ENCODE assay signal across 26 cellular contexts in the genomic region with DNA sequence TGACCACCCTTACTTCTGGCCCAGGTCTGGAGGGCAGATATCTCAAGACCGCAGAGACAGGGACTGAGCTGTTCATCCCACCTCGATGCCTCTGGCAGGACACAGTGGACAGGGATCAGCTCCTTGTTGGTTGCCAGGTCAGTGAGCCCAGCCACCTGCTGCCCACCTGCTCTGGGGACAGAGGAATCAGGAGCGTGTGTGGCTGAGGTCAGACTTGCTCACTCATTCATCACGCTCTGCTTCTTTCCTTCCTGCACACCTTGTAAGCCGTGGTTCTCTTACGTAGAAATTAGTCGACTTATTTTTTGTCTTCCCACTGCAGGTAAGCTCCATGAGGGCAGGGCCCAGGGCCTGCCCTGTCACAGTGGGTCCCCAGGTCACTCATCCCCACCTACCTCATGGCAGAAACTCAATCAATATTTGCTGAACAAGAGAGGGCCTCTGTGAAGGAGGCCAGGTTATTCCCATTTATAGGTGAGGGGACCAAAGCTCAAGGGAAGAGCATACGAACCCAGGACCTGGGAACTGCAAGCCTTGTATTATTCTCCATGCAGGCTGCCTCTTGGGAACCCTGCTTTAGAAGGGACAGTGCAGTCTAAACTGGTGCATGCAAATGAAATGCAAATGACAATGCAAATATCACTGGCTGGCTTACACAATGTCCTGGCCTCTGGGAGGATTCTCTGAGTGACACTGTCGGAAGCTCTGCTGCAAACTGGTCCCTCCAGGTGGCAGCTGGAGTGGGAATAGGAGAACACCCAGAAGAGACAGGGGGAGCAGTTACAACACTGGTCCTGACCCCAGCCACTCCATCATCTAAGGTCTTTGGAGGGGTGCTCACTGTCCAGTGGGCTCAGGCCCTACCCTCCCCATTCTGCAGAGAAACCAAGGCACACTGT. TPM values are rescaled to one million over a fixed set of nuclear protein-coding genes. Genes with fewer than 3 reads are reported as not detected.
"Had no signal": no experiment of that assay in that cellular context is flagged by ENCODE, and none has a peak within 500 bp of the region (broad histone marks: within the 10 kb centered on the region; RNA-seq: fewer than 3 reads in every experiment).

No MANE protein-coding gene starts in this region.

- H3K4me2 ChIP-seq: smooth muscle cell had no signal

- H3K4me3 ChIP-seq: body of pancreas, left lung, sigmoid colon, smooth muscle cell, thoracic aorta had no signal

- DNase-seq: activated CD4-positive, alpha-beta memory T cell treated with anti-CD3 and anti-CD28 coated beads for 36 hours; activated CD4-positive, alpha-beta T cell treated with anti-CD3 and anti-CD28 coated beads for 48 hours; activated naive CD4-positive, alpha-beta T cell treated with anti-CD3 and anti-CD28 coated beads, Interleukin-2, amount 10 ng/mL, durations not matched to agents 7 days and 5 days; activated T-cell treated with anti-CD3 and anti-CD28 coated beads, Interleukin-2, amount 50 U/mL, for 48 hours; body of pancreas; effector memory CD4-positive, alpha-beta T cell; foreskin keratinocyte; kidney glomerular epithelial cell; left lung; midbrain; natural killer cell; retina; sigmoid colon; stimulated activated CD4-positive, alpha-beta T cell treated with anti-CD3 and anti-CD28 coated beads, Interleukin-15, amount 100 ng/mL, for 24 hours; stimulated activated naive CD4-positive, alpha-beta T cell treated with Interleukin-2 at 50 U/mL for 16 hours; T-helper 17 cell had no signal

- H3K9me3 Mint-ChIP-seq: activated CD4-positive, alpha-beta memory T cell treated with anti-CD3 and anti-CD28 coated beads for 36 hours; activated naive CD4-positive, alpha-beta T cell treated with anti-CD3 and anti-CD28 coated beads, Interleukin-2, amount 10 ng/mL, durations not matched to agents 7 days and 5 days; natural killer cell; type B pancreatic cell had no signal

- H3K36me3 ChIP-seq: left lung, sigmoid colon, thoracic aorta had no signal

- H3K27ac Mint-ChIP-seq: activated CD4-positive, alpha-beta memory T cell treated with anti-CD3 and anti-CD28 coated beads for 36 hours; activated naive CD4-positive, alpha-beta T cell treated with anti-CD3 and anti-CD28 coated beads, Interleukin-2, amount 10 ng/mL, durations not matched to agents 7 days and 5 days; natural killer cell; progenitor cell of endocrine pancreas; T-helper 17 cell; type B pancreatic cell had no signal

- H3K4me3 Mint-ChIP-seq: activated CD4-positive, alpha-beta memory T cell treated with anti-CD3 and anti-CD28 coated beads for 36 hours; activated naive CD4-positive, alpha-beta T cell treated with anti-CD3 and anti-CD28 coated beads, Interleukin-2, amount 10 ng/mL, durations not matched to agents 7 days and 5 days; natural killer cell; T-helper 17 cell; type B pancreatic cell had no signal

- ATAC-seq: body of pancreas, foreskin keratinocyte, left lung, natural killer cell, T-helper 17 cell had no signal

- H3K27ac ChIP-seq: body of pancreas, foreskin keratinocyte, left lung, sigmoid colon, thoracic aorta had no signal

- H3K4me1 ChIP-seq: body of pancreas, foreskin keratinocyte, left lung, sigmoid colon had no signal

- H3K36me3 Mint-ChIP-seq: activated CD4-positive, alpha-beta memory T cell treated with anti-CD3 and anti-CD28 coated beads for 36 hours; activated naive CD4-positive, alpha-beta T cell treated with anti-CD3 and anti-CD28 coated beads, Interleukin-2, amount 10 ng/mL, durations not matched to agents 7 days and 5 days; natural killer cell; type B pancreatic cell had no signal

- H3K27me3 ChIP-seq: body of pancreas, foreskin keratinocyte had no signal

- H3K4me1 Mint-ChIP-seq: activated naive CD4-positive, alpha-beta T cell treated with anti-CD3 and anti-CD28 coated beads, Interleukin-2, amount 10 ng/mL, durations not matched to agents 7 days and 5 days; natural killer cell had no signal

- H3K9me3 ChIP-seq: body of pancreas, left lung had no signal

RNA-seq across cellular contexts. Expression of a gene that starts 58.4 kb away (rescaled TPM):
- total RNA-seq: activated CD4-positive, alpha-beta memory T cell treated with anti-CD3 and anti-CD28 coated beads for 36 hours; body of pancreas; cardiac septum; dermis microvascular lymphatic vessel endothelial cell; foreskin keratinocyte; glomerular endothelial cell; left lung; lung microvascular endothelial cell; natural killer cell; osteocyte; progenitor cell of endocrine pancreas; sigmoid colon; smooth muscle cell; T-helper 17 cell; thoracic aorta had no signal
- polyA plus RNA-seq: esophagus, foreskin keratinocyte, sigmoid colon, smooth muscle cell had no signal
